Comparison of ENCODE assay signal across 19 cellular contexts in genomic region chr15:64211696-64212095, GRCh38. TPM values are rescaled to one million over a fixed set of nuclear protein-coding genes. Genes with fewer than 3 reads are reported as not detected.
DNase-seq lines count a peak whose midpoint lies in the region; ATAC-seq, FAIRE-seq and TF ChIP-seq lines count a peak whose summit lies in the region.
"Had no signal": no experiment of that assay in that cellular context is flagged by ENCODE, and none has a peak within 500 bp of the region (broad histone marks: within the 10 kb centered on the region; RNA-seq: fewer than 3 reads in every experiment).

No MANE protein-coding gene starts in this region.

- no peak for TF ChIP-seq RAD21 in A549 (conservative IDR thresholded peaks at IDR 0.05 in 1 of 2, IDR thresholded peaks at IDR 0.05 in 1 of 2)

- CTCF ChIA-PET in A549 (lab: Yijun Ruan, JAX): interaction anchor here (2.1 kb wide), 1 partner anchor 23 kb away, joined by 11 read pairs; no protein-coding TSS in a partner anchor

- H3K4me3 ChIP-seq in A549 (no peak overlapping the region), Loucy (ENCODE audit: low read length, poor library complexity, severe bottlenecking) (peak overlapping the region; percentile 23)
- H3K4me3 ChIP-seq: GM12878 had no signal

- H3K27ac Mint-ChIP-seq in stimulated activated effector memory CD8-positive, alpha-beta T cell treated with anti-CD3 and anti-CD28 coated beads, Interleukin-12 subunit alpha, Interleukin-12 subunit beta, amount 100 ng/mL, for 72 hours: peak overlapping the region; percentile 49
- H3K27ac Mint-ChIP-seq: H9, IgD-negative memory B cell had no signal

- POLR2A ChIA-PET in A549 (lab: Yijun Ruan, JAX): no interaction called here

- H3K36me3 Mint-ChIP-seq in stimulated activated effector memory CD8-positive, alpha-beta T cell treated with anti-CD3 and anti-CD28 coated beads, Interleukin-12 subunit alpha, Interleukin-12 subunit beta, amount 100 ng/mL, for 72 hours: peaks cover 51% of the 10 kb centered on the region
- H3K36me3 Mint-ChIP-seq: IgD-negative memory B cell had no signal

- WGBS in A549 (ENCODE audit: missing lambda C conversion rate): 90% methylated on average over 2 of the region's 2 CpGs

- TF ChIP-seq EP300 in A549 (IDR thresholded peaks at IDR 0.05): no peak

- peak overlapping the region; percentile 71 for H3K9ac ChIP-seq in Loucy (ENCODE audit: low read depth, low read length, poor library complexity, severe bottlenecking)

- no peak for DNase-seq in A549 (ENCODE audit: low read depth in 1 of 2, low spot score in 1 of 2)
- no peak for DNase-seq in stimulated activated effector memory CD8-positive, alpha-beta T cell treated with anti-CD3 and anti-CD28 coated beads, Interleukin-12 subunit alpha, Interleukin-12 subunit beta, amount 100 ng/mL, for 72 hours (ENCODE audit: low spot score in 2 of 2)
- no peak for DNase-seq in superior temporal gyrus (ENCODE audit: extremely low spot score)
- DNase-seq: ACHN, BE2C, C1 segment of cervical spinal cord, Caco-2, DMS153, DMS79, H9 had no signal

- H3K4me3 Mint-ChIP-seq in stimulated activated effector memory CD8-positive, alpha-beta T cell treated with anti-CD3 and anti-CD28 coated beads, Interleukin-12 subunit alpha, Interleukin-12 subunit beta, amount 100 ng/mL, for 72 hours: no peak overlapping the region
- H3K4me3 Mint-ChIP-seq: CD4-positive, CD25-positive, alpha-beta regulatory T cell; H9; IgD-negative memory B cell had no signal

- peaks cover 24% of the 10 kb centered on the region; the same call in 1 of the 2 replicates for H3K79me2 ChIP-seq in Loucy (ENCODE audit: insufficient read depth, low read length)

- TF ChIP-seq POLR2A in A549 (IDR thresholded peaks at IDR 0.05; ENCODE audit: low read length): no peak

- no peaks in the 10 kb centered on the region for H3K9me3 Mint-ChIP-seq in stimulated activated effector memory CD8-positive, alpha-beta T cell treated with anti-CD3 and anti-CD28 coated beads, Interleukin-12 subunit alpha, Interleukin-12 subunit beta, amount 100 ng/mL, for 72 hours
- H3K9me3 Mint-ChIP-seq: H9, IgD-negative memory B cell had no signal

- H3K4me1 ChIP-seq in A549: no peaks in the 10 kb centered on the region
- peaks cover 59% of the 10 kb centered on the region for H3K4me1 ChIP-seq in Loucy (ENCODE audit: insufficient read depth, low read length, poor library complexity, severe bottlenecking)

- peaks cover 41% of the 10 kb centered on the region for H3K36me3 ChIP-seq in Loucy (ENCODE audit: insufficient read depth, low read length)

- H4K20me1 ChIP-seq in Loucy (ENCODE audit: insufficient read depth, low read length, poor library complexity, severe bottlenecking): no peaks in the 10 kb centered on the region

- TF ChIP-seq CTCF in A549 (IDR thresholded peaks at IDR 0.05) (no peak), Loucy (conservative IDR thresholded peaks at IDR 0.05; ENCODE audit: low read length) (no peak)

- no peak overlapping the region for H3K27ac ChIP-seq in A549

- H3K4me2 ChIP-seq in A549 (no peak overlapping the region), Loucy (ENCODE audit: low read depth, low read length, poor library complexity, severe bottlenecking) (peak overlapping the region; percentile 56)

- H2AFZ ChIP-seq in Loucy (ENCODE audit: low read length): no peak overlapping the region

- no peaks in the 10 kb centered on the region for H3K9me2 ChIP-seq in Loucy (replicated peaks; ENCODE audit: low read depth, low read length)

- ATAC-seq in A549: no peak
- ATAC-seq in stimulated activated effector memory CD8-positive, alpha-beta T cell treated with anti-CD3 and anti-CD28 coated beads, Interleukin-12 subunit alpha, Interleukin-12 subunit beta, amount 100 ng/mL, for 72 hours: no peak
- no peak for ATAC-seq in GM18502 (IDR thresholded peaks at IDR 0.05; ENCODE audit: poor library complexity, unreplicated experiment)
- ATAC-seq: GM12878, HepG2 had no signal

- H3K4me1 Mint-ChIP-seq in stimulated activated effector memory CD8-positive, alpha-beta T cell treated with anti-CD3 and anti-CD28 coated beads, Interleukin-12 subunit alpha, Interleukin-12 subunit beta, amount 100 ng/mL, for 72 hours: peaks cover 5% of the 10 kb centered on the region
- H3K4me1 Mint-ChIP-seq: IgD-negative memory B cell had no signal

- H3K9me3 ChIP-seq in A549: no peaks in the 10 kb centered on the region
- no peaks in the 10 kb centered on the region for H3K9me3 ChIP-seq in Loucy (ENCODE audit: insufficient read depth, low read depth, low read length)
- H3K9me3 ChIP-seq: BE2C, Caco-2 had no signal

- peak; percentile 39 for FAIRE-seq in A549 (lab: Jason Lieb, UNC)
- peak; percentile 19 for FAIRE-seq in G401.6 (lab: Jason Lieb, UNC)
- FAIRE-seq: GM12878, GM19239, H1, HepG2 had no signal

- H3K27me3 ChIP-seq in Loucy (ENCODE audit: insufficient read depth, low read length, poor library complexity, severe bottlenecking): no peaks in the 10 kb centered on the region
- H3K27me3 ChIP-seq: BE2C had no signal

- peaks cover 11% of the 10 kb centered on the region; the same call in 1 of the 2 replicates for H3F3A ChIP-seq in Loucy (ENCODE audit: low read depth)

TF ChIP-seq in A549, 52 proteins besides CTCF, POLR2A, EP300 and RAD21:
- TF ChIP-seq CBX8 (IDR thresholded peaks at IDR 0.05) (no peak), HOXB13 (CRISPR knock-in tag; IDR thresholded peaks at IDR 0.05; ENCODE audit: low read depth) (no peak), HMGXB4 (CRISPR knock-in tag; IDR thresholded peaks at IDR 0.05; ENCODE audit: borderline replicate concordance) (no peak), POLR2AphosphoS2 (conservative IDR thresholded peaks at IDR 0.05; ENCODE audit: low read length) (no peak), HDAC2 (IDR thresholded peaks at IDR 0.05) (no peak), CEBPB (IDR thresholded peaks at IDR 0.05) (no peak), RFX5 (IDR thresholded peaks at IDR 0.05) (no peak), EHF (CRISPR knock-in tag; IDR thresholded peaks at IDR 0.05) (no peak), HOXB5 (CRISPR knock-in tag; IDR thresholded peaks at IDR 0.05) (no peak), ZC3H11A (IDR thresholded peaks at IDR 0.05) (no peak), KDM5A (IDR thresholded peaks at IDR 0.05) (no peak), BHLHE40 (IDR thresholded peaks at IDR 0.05; ENCODE audit: low read depth, low read length) (no peak), TP53 (CRISPR knock-in tag; IDR thresholded peaks at IDR 0.05) (no peak), BCL3 (IDR thresholded peaks at IDR 0.05) (no peak), CBX2 (IDR thresholded peaks at IDR 0.05; ENCODE audit: borderline replicate concordance, low read depth) (no peak), EHMT2 (IDR thresholded peaks at IDR 0.05; ENCODE audit: low read depth) (no peak), ZFP36 (IDR thresholded peaks at IDR 0.05; ENCODE audit: borderline replicate concordance, partially characterized antibody) (no peak), CHD2 (IDR thresholded peaks at IDR 0.05; ENCODE audit: low read length, partially characterized antibody) (no peak), FOSB (CRISPR knock-in tag; IDR thresholded peaks at IDR 0.05) (no peak)

RNA-seq across cellular contexts. Expression of gene PPIB, which starts 48.9 kb away (rescaled TPM):
- polyA plus RNA-seq in A549 (2011; rRNA removed) (594 and 676 TPM in 2 replicates), A549 (2017; fragmentation: RNase III; extraction: RNeasy Plus Mini Kit Qiagen cat#74134 plus additional on column Dnase treatment) (745 to 807 TPM (median 792 TPM) in 3 replicates)
- 659 and 774 TPM in 2 replicates for polyA plus RNA-seq in A549 (2012; cell fraction: cytosol; rRNA removed)
- polyA plus RNA-seq in A549 (2012; cell fraction: nucleus; rRNA removed): 436 and 458 TPM in 2 replicates
- 271 and 314 TPM in 2 replicates for polyA minus RNA-seq in A549 (2011; rRNA and poly(A)+ RNA removed)
